Comparison of ENCODE assay signal across 16 cellular contexts in genomic region chr1:178885869-178886268, GRCh38. TPM values are rescaled to one million over a fixed set of nuclear protein-coding genes. Genes with fewer than 3 reads are reported as not detected.
"Had no signal": no experiment of that assay in that cellular context is flagged by ENCODE, and none has a peak within 500 bp of the region (broad histone marks: within the 10 kb centered on the region; RNA-seq: fewer than 3 reads in every experiment).

No MANE protein-coding gene starts in this region.

- H3K4me1 Mint-ChIP-seq: activated CD8-positive, alpha-beta memory T cell treated with anti-CD3 and anti-CD28 coated beads, Interleukin-2, amount 10 ng/mL, durations not matched to agents 7 days and 5 days had no signal

- DNase-seq: activated CD4-positive, alpha-beta memory T cell treated with anti-CD3 and anti-CD28 coated beads for 36 hours; activated CD4-positive, alpha-beta T cell treated with anti-CD3 and anti-CD28 coated beads for 36 hours; activated CD8-positive, alpha-beta memory T cell treated with anti-CD3 and anti-CD28 coated beads, Interleukin-2, amount 10 ng/mL, durations not matched to agents 7 days and 5 days; activated naive CD4-positive, alpha-beta T cell treated with anti-CD3 and anti-CD28 coated beads, Interleukin-2, amount 50 U/mL, for 16 hours; activated T-cell treated with anti-CD3 and anti-CD28 coated beads, Interleukin-2, amount 50 U/mL, for 1 hour; adrenal gland; erythroblast; kidney; left lung; mammary epithelial cell; naive B cell; pancreas; sigmoid colon; stimulated activated CD4-positive, alpha-beta T cell treated with anti-CD3 and anti-CD28 coated beads, Interleukin-1b, Interleukin-23, amount 100 ng/mL, for 48 hours; T1000; upper lobe of right lung had no signal

- H3K4me3 Mint-ChIP-seq: activated CD4-positive, alpha-beta memory T cell treated with anti-CD3 and anti-CD28 coated beads for 36 hours; activated CD4-positive, alpha-beta T cell treated with anti-CD3 and anti-CD28 coated beads for 36 hours; activated CD8-positive, alpha-beta memory T cell treated with anti-CD3 and anti-CD28 coated beads, Interleukin-2, amount 10 ng/mL, durations not matched to agents 7 days and 5 days had no signal

- H3K9me3 Mint-ChIP-seq: activated CD4-positive, alpha-beta memory T cell treated with anti-CD3 and anti-CD28 coated beads for 36 hours; naive B cell had no signal

- H3K27ac Mint-ChIP-seq: activated CD4-positive, alpha-beta memory T cell treated with anti-CD3 and anti-CD28 coated beads for 36 hours; activated CD4-positive, alpha-beta T cell treated with anti-CD3 and anti-CD28 coated beads for 36 hours; activated CD8-positive, alpha-beta memory T cell treated with anti-CD3 and anti-CD28 coated beads, Interleukin-2, amount 10 ng/mL, durations not matched to agents 7 days and 5 days had no signal

- H3K27me3 Mint-ChIP-seq: activated CD4-positive, alpha-beta memory T cell treated with anti-CD3 and anti-CD28 coated beads for 36 hours; activated CD4-positive, alpha-beta T cell treated with anti-CD3 and anti-CD28 coated beads for 36 hours; activated CD8-positive, alpha-beta memory T cell treated with anti-CD3 and anti-CD28 coated beads, Interleukin-2, amount 10 ng/mL, durations not matched to agents 7 days and 5 days; naive B cell had no signal

- ATAC-seq: activated CD4-positive, alpha-beta T cell treated with anti-CD3 and anti-CD28 coated beads for 36 hours; activated CD8-positive, alpha-beta memory T cell treated with anti-CD3 and anti-CD28 coated beads, Interleukin-2, amount 10 ng/mL, durations not matched to agents 7 days and 5 days; left lung; pancreas; upper lobe of right lung had no signal

- H3K36me3 Mint-ChIP-seq: activated CD4-positive, alpha-beta memory T cell treated with anti-CD3 and anti-CD28 coated beads for 36 hours; activated CD8-positive, alpha-beta memory T cell treated with anti-CD3 and anti-CD28 coated beads, Interleukin-2, amount 10 ng/mL, durations not matched to agents 7 days and 5 days had no signal

RNA-seq across cellular contexts. Expression of gene ANGPTL1, which starts 15.0 kb away (rescaled TPM):
- total RNA-seq: activated CD4-positive, alpha-beta memory T cell treated with anti-CD3 and anti-CD28 coated beads for 36 hours; activated CD4-positive, alpha-beta T cell treated with anti-CD3 and anti-CD28 coated beads for 36 hours; activated CD8-positive, alpha-beta memory T cell treated with anti-CD3 and anti-CD28 coated beads, Interleukin-2, amount 10 ng/mL, durations not matched to agents 7 days and 5 days; mammary epithelial cell had no signal
- polyA plus RNA-seq: mammary epithelial cell had no signal
